1 cellular context compared by ENCODE assay signal in genomic region chr6:30489081-30490030, GRCh38.
TF ChIP-seq lines count a peak whose summit lies in the region.

TSS of gene HLA-E (plus strand) at chr6:30489509. CDS start at chr6:30489532, 23 bp downstream.

TF ChIP-seq in HEK293, 187 proteins besides CTCF, POLR2A, EP300 and RAD21 (continued from another document and continues in another):
- TF ChIP-seq ZNF707 (tag by site-specific recombination; IDR thresholded peaks at IDR 0.05) (no peak), ZNF114 (tag by site-specific recombination; IDR thresholded peaks at IDR 0.05) (no peak), ZNF529 (tag by site-specific recombination; IDR thresholded peaks at IDR 0.05; ENCODE audit: insufficient replicate concordance) (no peak), ZBTB11 (tag by site-specific recombination; conservative IDR thresholded peaks at IDR 0.05; ENCODE audit: low read depth) (no peak), ZNF280C (tag by site-specific recombination; IDR thresholded peaks at IDR 0.05) (no peak), AEBP2 (tag by site-specific recombination; IDR thresholded peaks at IDR 0.05; ENCODE audit: borderline replicate concordance) (no peak), SALL2 (tag by site-specific recombination; IDR thresholded peaks at IDR 0.05; ENCODE audit: borderline replicate concordance) (no peak), ZNF660 (tag by site-specific recombination; IDR thresholded peaks at IDR 0.05) (no peak; the same call in 1 of the 2 replicates), ZNF488 (tag by site-specific recombination; IDR thresholded peaks at IDR 0.05) (no peak), ZNF664 (tag by site-specific recombination; IDR thresholded peaks at IDR 0.05) (no peak), ZNF585B (tag by site-specific recombination; IDR thresholded peaks at IDR 0.05) (no peak), ZNF629 (tag by site-specific recombination; IDR thresholded peaks at IDR 0.05) (no peak; the same call in 1 of the 2 replicates), ZNF670 (tag by site-specific recombination; IDR thresholded peaks at IDR 0.05; ENCODE audit: low read depth) (no peak), ZNF302 (tag by site-specific recombination; IDR thresholded peaks at IDR 0.05; ENCODE audit: low read depth) (no peak), ZSCAN16 (tag by site-specific recombination; IDR thresholded peaks at IDR 0.05) (no peak), RBAK (tag by site-specific recombination; IDR thresholded peaks at IDR 0.05) (no peak), BCL11B (tag by site-specific recombination; IDR thresholded peaks at IDR 0.05; ENCODE audit: low read depth) (peak; percentile 96; the same call in 1 of the 2 replicates), ZSCAN4 (tag by site-specific recombination; IDR thresholded peaks at IDR 0.05) (no peak), ZBTB6 (tag by site-specific recombination; IDR thresholded peaks at IDR 0.05) (no peak), BCL6B (tag by site-specific recombination; IDR thresholded peaks at IDR 0.05) (no peak), ZNF169 (tag by site-specific recombination; IDR thresholded peaks at IDR 0.05) (no peak), ZNF155 (tag by site-specific recombination; IDR thresholded peaks at IDR 0.05) (no peak), ZNF555 (tag by site-specific recombination; conservative IDR thresholded peaks at IDR 0.05) (no peak), ZNF37A (tag by site-specific recombination; IDR thresholded peaks at IDR 0.05) (no peak), ZNF514 (tag by site-specific recombination; IDR thresholded peaks at IDR 0.05) (no peak), ZNF76 (tag by site-specific recombination; IDR thresholded peaks at IDR 0.05; ENCODE audit: borderline replicate concordance, low read depth) (peak; percentile 39), ATF2 (tag by site-specific recombination; IDR thresholded peaks at IDR 0.05; ENCODE audit: low read depth) (no peak), ZNF792 (tag by site-specific recombination; IDR thresholded peaks at IDR 0.05) (no peak), ZNF830 (tag by site-specific recombination; IDR thresholded peaks at IDR 0.05; ENCODE audit: low read depth) (no peak), KLF8 (tag by site-specific recombination; IDR thresholded peaks at IDR 0.05) (0 out of 2 replicates have a peak, but pooled peaks have one; percentile 23), ZFP3 (tag by site-specific recombination; IDR thresholded peaks at IDR 0.05; ENCODE audit: low read depth) (no peak), PRDM2 (tag by site-specific recombination; IDR thresholded peaks at IDR 0.05; ENCODE audit: borderline replicate concordance) (no peak), ZNF157 (tag by site-specific recombination; IDR thresholded peaks at IDR 0.05) (no peak), ZFP41 (tag by site-specific recombination; IDR thresholded peaks at IDR 0.05; ENCODE audit: borderline replicate concordance) (no peak), ZFHX2 (tag by site-specific recombination; conservative IDR thresholded peaks at IDR 0.05) (peak; percentile 42; the same call in 1 of the 2 replicates), ZBTB49 (tag by site-specific recombination; IDR thresholded peaks at IDR 0.05; ENCODE audit: low read depth) (no peak), GLIS1 (tag by site-specific recombination; IDR thresholded peaks at IDR 0.05) (no peak)
